Comparison of ENCODE assay signal across 8 cellular contexts in the genomic region with DNA sequence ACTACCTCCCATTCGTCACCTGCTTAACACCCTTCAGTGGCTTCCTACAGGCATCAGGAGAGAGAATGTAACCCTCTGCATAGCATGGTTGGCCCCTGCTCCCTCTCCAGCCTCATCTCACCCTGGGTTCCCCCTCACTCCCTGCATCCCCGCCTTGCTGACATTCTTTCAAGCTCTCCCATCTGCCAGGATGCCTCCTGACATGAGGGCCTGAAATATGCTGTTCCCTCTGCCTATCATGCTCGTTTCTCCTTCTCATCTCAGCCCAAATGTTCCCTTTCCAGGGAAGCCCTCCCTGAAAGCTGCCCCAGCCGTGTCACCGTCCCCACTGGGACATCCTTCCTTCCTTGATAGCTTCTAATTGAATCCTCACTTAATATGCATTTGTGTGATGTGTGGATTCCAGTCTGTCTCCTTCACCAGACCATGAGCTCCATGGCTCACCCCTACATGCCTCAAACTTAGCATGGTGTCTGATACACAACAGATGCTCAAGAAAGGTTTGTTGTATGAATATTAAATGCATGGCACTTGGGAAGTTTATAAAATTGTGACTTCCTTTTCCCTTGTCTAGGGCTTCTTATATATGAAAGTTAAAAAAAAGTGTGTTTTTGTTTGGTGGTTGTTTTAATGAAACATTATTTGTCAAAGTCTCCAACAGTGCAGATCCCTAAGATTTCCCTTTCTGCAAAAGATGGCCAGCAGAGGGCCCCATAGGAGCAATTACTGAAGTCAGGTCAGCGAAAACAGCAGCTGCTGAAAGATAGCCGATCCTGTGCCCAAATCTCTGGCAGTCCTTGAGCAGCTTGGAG. TPM values are rescaled to one million over a fixed set of nuclear protein-coding genes. Genes with fewer than 3 reads are reported as not detected.
DNase-seq lines count a peak whose midpoint lies in the region; ATAC-seq and TF ChIP-seq lines count a peak whose summit lies in the region.

No MANE protein-coding gene starts in this region.

- peak; percentile 89 for TF ChIP-seq CTCF in C4-2B (conservative IDR thresholded peaks at IDR 0.05)

- no peaks in the 10 kb centered on the region for H3K27me3 Mint-ChIP-seq in central memory CD8-positive, alpha-beta T cell

- no peak overlapping the region for H3K27ac Mint-ChIP-seq in central memory CD8-positive, alpha-beta T cell (ENCODE audit: low read depth)

- H3K4me1 Mint-ChIP-seq in central memory CD8-positive, alpha-beta T cell = peaks cover 8% of the 10 kb centered on the region

- peak; percentile 23 for DNase-seq in GOT3 (lab: John Stamatoyannopoulos, UW)
- peak; percentile 1 for DNase-seq in NCI-H2196 treated with DMSO at 0.1 percent for 48 hours (lab: John Stamatoyannopoulos, UW; ENCODE audit: unreplicated experiment)
- DNase-seq in activated CD4-positive, CD25-positive, alpha-beta regulatory T cell treated with anti-CD3 and anti-CD28 coated beads, Interleukin-2, amount 50 U/mL, for 72 hours = peak; percentile 72
- peak; percentile 52 to 66 for DNase-seq in central memory CD8-positive, alpha-beta T cell (ENCODE audit: low spot score in 2 of 2)
- peak; percentile 62 for DNase-seq in left lobe of liver (ENCODE audit: low spot score)
- peak; percentile 83 for DNase-seq in stimulated activated CD4-positive, alpha-beta T cell treated with anti-CD3 and anti-CD28 coated beads, Interleukin-4, amount 100 ng/mL, for 24 hours

- H3K27ac ChIP-seq in C4-2B = no peak overlapping the region

- no peaks in the 10 kb centered on the region for H3K9me3 Mint-ChIP-seq in central memory CD8-positive, alpha-beta T cell

- ATAC-seq in central memory CD8-positive, alpha-beta T cell (replicated peaks; ENCODE audit: extremely low read depth, poor library complexity, severe bottlenecking) = peak; percentile 36
- ATAC-seq in left lobe of liver (peak; percentile 89), GM19035 (IDR thresholded peaks at IDR 0.05; ENCODE audit: unreplicated experiment) (no peak)

- no peak overlapping the region for H3K4me3 Mint-ChIP-seq in central memory CD8-positive, alpha-beta T cell

- no peaks in the 10 kb centered on the region for H3K36me3 Mint-ChIP-seq in central memory CD8-positive, alpha-beta T cell (ENCODE audit: insufficient read depth)

RNA-seq across cellular contexts. Expression of gene C5orf58, which starts 7.3 kb away (rescaled TPM):
- total RNA-seq in left lobe of liver = not detected

Comparison
In these comparisons a context has a peak if more than half of its experiments do, and no peak if none do; other contexts are left out.
1. DNase-seq: peak in every context shown above with its lines; median percentile 83 in stimulated activated CD4-positive, alpha-beta T cell treated with anti-CD3 and anti-CD28 coated beads, Interleukin-4, amount 100 ng/mL, for 24 hours; 72 in activated CD4-positive, CD25-positive, alpha-beta regulatory T cell treated with anti-CD3 and anti-CD28 coated beads, Interleukin-2, amount 50 U/mL, for 72 hours; 62 in left lobe of liver; 59 in central memory CD8-positive, alpha-beta T cell; 23 in GOT3; 1 in NCI-H2196 treated with DMSO at 0.1 percent for 48 hours.